7 cellular contexts compared by ENCODE assay signal in genomic region chr18:48671561-48671945, GRCh38.
"Had no signal": no experiment of that assay in that cellular context is flagged by ENCODE, and none has a peak within 500 bp of the region (broad histone marks: within the 10 kb centered on the region; RNA-seq: fewer than 3 reads in every experiment).

No MANE protein-coding gene starts in this region.

- ATAC-seq: GM23338, HepG2 had no signal

- H3K27ac ChIP-seq: KMS-11 had no signal

- H3K4me3 ChIP-seq: GM23338 had no signal

- H3K27me3 Mint-ChIP-seq: IgD-negative memory B cell had no signal

- H3K4me2 ChIP-seq: GM23338, KMS-11 had no signal

- H3K27ac Mint-ChIP-seq: GM23338, H9 had no signal

- H3K4me1 Mint-ChIP-seq: GM23338 had no signal

- H2AFZ ChIP-seq: GM23338 had no signal

- DNase-seq: H9, HCEC 1CT, KBM-7 had no signal

- H3K9ac ChIP-seq: KMS-11 had no signal

- H3K4me3 Mint-ChIP-seq: GM23338, H9 had no signal
